ENCODE assay signal across 14 cellular contexts in genomic region chr5:78726556-78726955, GRCh38.
"Had no signal": no experiment of that assay in that cellular context is flagged by ENCODE, and none has a peak within 500 bp of the region (broad histone marks: within the 10 kb centered on the region; RNA-seq: fewer than 3 reads in every experiment).

No MANE protein-coding gene starts in this region.

- H3K27me3 ChIP-seq: breast epithelium, esophagus squamous epithelium, foreskin keratinocyte, heart right ventricle, ovary, thyroid gland, vagina had no signal

- H3K4me3 ChIP-seq: breast epithelium, esophagus squamous epithelium, heart right ventricle, ovary, thyroid gland, vagina had no signal

- ATAC-seq: foreskin keratinocyte, heart right ventricle, left ventricle myocardium superior had no signal

- H3K4me1 Mint-ChIP-seq: activated CD4-positive, alpha-beta T cell treated with anti-CD3 and anti-CD28 coated beads, Interleukin-2, amount 10 ng/mL, durations not matched to agents 7 days and 5 days had no signal

- H3K9me3 Mint-ChIP-seq: activated CD4-positive, alpha-beta T cell treated with anti-CD3 and anti-CD28 coated beads, Interleukin-2, amount 10 ng/mL, durations not matched to agents 7 days and 5 days had no signal

- H3K27ac Mint-ChIP-seq: activated CD4-positive, alpha-beta T cell treated with anti-CD3 and anti-CD28 coated beads, Interleukin-2, amount 10 ng/mL, durations not matched to agents 7 days and 5 days had no signal

- H3K4me1 ChIP-seq: breast epithelium, esophagus squamous epithelium, foreskin keratinocyte, heart right ventricle, thyroid gland, vagina had no signal

- H3K9me3 ChIP-seq: breast epithelium, esophagus squamous epithelium, heart right ventricle, ovary, thyroid gland, vagina had no signal

- DNase-seq: activated CD4-positive, alpha-beta T cell treated with anti-CD3 and anti-CD28 coated beads, Interleukin-2, amount 10 ng/mL, durations not matched to agents 7 days and 5 days; activated CD4-positive, CD25-positive, alpha-beta regulatory T cell; activated CD8-positive, alpha-beta memory T cell treated with anti-CD3 and anti-CD28 coated beads for 24 hours; activated naive CD4-positive, alpha-beta T cell treated with anti-CD3 and anti-CD28 coated beads, Interleukin-2, amount 50 U/mL, for 16 hours; amniotic stem cell; esophagus squamous epithelium; foreskin keratinocyte; heart right ventricle; left ventricle myocardium superior; ovary; stimulated activated CD4-positive, alpha-beta T cell treated with anti-CD3 and anti-CD28 coated beads, Interleukin-4, amount 100 ng/mL, for 4 hours; thyroid gland had no signal

- H3K4me3 Mint-ChIP-seq: activated CD4-positive, alpha-beta T cell treated with anti-CD3 and anti-CD28 coated beads, Interleukin-2, amount 10 ng/mL, durations not matched to agents 7 days and 5 days had no signal

- H3K36me3 ChIP-seq: breast epithelium, esophagus squamous epithelium, heart right ventricle, ovary, thyroid gland, vagina had no signal

- H3K27me3 Mint-ChIP-seq: activated CD4-positive, alpha-beta T cell treated with anti-CD3 and anti-CD28 coated beads, Interleukin-2, amount 10 ng/mL, durations not matched to agents 7 days and 5 days had no signal

- H3K27ac ChIP-seq: breast epithelium, esophagus squamous epithelium, foreskin keratinocyte, heart right ventricle, ovary, thyroid gland, vagina had no signal
